In the genomic region with DNA sequence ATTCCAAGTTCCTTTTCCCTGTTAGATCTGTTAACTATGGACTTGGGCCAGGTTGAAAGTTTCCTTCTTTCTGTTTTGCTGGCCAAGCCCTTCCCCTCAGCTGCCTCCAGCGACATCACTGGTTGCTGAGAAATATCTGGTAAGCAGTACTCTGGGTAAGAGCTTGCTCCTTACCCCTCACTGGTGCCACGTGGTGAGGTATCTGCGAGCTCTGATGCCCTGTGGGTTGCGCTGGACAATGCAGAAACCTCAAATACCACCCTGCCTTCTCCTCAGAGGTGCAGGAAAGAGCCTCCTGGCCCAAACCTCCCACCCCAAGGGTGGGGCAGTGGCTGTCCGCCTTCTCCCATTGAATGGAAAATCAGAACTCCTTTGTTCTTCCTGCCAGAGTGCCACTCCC, we compare ENCODE assay signal across 9 cellular contexts. TPM values are rescaled to one million over a fixed set of nuclear protein-coding genes. Genes with fewer than 3 reads are reported as not detected.
A peak's percentile ranks its signal among the peaks of the same experiment; 100 is the strongest.
DNase-seq lines count a peak whose midpoint lies in the region; ATAC-seq and TF ChIP-seq lines count a peak whose summit lies in the region.
"Had no signal": no experiment of that assay in that cellular context is flagged by ENCODE, and none has a peak within 500 bp of the region (broad histone marks: within the 10 kb centered on the region; RNA-seq: fewer than 3 reads in every experiment).

No MANE protein-coding gene starts in this region.

- no peaks in the 10 kb centered on the region for H3K9me3 Mint-ChIP-seq in CD8-positive, alpha-beta T cell
- no peaks in the 10 kb centered on the region for H3K9me3 Mint-ChIP-seq in activated B cell treated with CpG ODN at 0.5 μM for 24 hours

- CTCF ChIA-PET in CD8-positive, alpha-beta T cell (lab: Charles Lee), result interaction anchor here (0.9 to 1.5 kb wide), 3 partner anchors 14 to 31 kb away, joined by 3 read pairs; no protein-coding TSS in a partner anchor
- CTCF ChIA-PET in activated B cell treated with CpG ODN at 0.5 μM for 24 hours (lab: Charles Lee), result no interaction called here

- POLR2A ChIA-PET in CD8-positive, alpha-beta T cell (lab: Charles Lee), result interaction anchor here (4.0 kb wide), 1 partner anchor 42 kb away, joined by 26 read pairs; no protein-coding TSS in a partner anchor
- POLR2A ChIA-PET in activated B cell treated with CpG ODN at 0.5 μM for 24 hours (lab: Charles Lee), result no interaction called here

- H3K4me3 ChIP-seq in CD8-positive, alpha-beta T cell (ENCODE audit: low read depth, low read length), result no peak overlapping the region
- H3K4me3 ChIP-seq in left ventricle myocardium inferior, result no peak overlapping the region

- DNase-seq in CD8-positive, alpha-beta T cell, result no peak
- DNase-seq in activated B cell treated with CpG ODN at 0.5 μM for 24 hours, result no peak
- DNase-seq in left ventricle myocardium inferior, result peak; percentile 49
- peak; percentile 49 for DNase-seq in renal cortical epithelial cell (ENCODE audit: low read depth)
- DNase-seq in NCI-H345 (lab: John Stamatoyannopoulos, UW), result no peak
- DNase-seq in UCSD-AML1 (lab: John Stamatoyannopoulos, UW; ENCODE audit: unreplicated experiment), result no peak
- DNase-seq: T1000 had no signal

- H3K4me1 ChIP-seq in CD8-positive, alpha-beta T cell (ENCODE audit: insufficient read depth, low read length), result peaks cover 35% of the 10 kb centered on the region
- H3K4me1 ChIP-seq in left ventricle myocardium inferior, result peaks cover 63% of the 10 kb centered on the region

- no peaks in the 10 kb centered on the region for H3K36me3 ChIP-seq in CD8-positive, alpha-beta T cell (ENCODE audit: insufficient read depth, low read length)
- H3K36me3 ChIP-seq in left ventricle myocardium inferior, result no peaks in the 10 kb centered on the region

- no peak for ATAC-seq in CD8-positive, alpha-beta T cell
- no peak for ATAC-seq in activated B cell treated with CpG ODN at 0.5 μM for 24 hours (ENCODE audit: low read depth)
- no peak for ATAC-seq in HG02763 (IDR thresholded peaks at IDR 0.05; ENCODE audit: unreplicated experiment)
- ATAC-seq in GM21515 (IDR thresholded peaks at IDR 0.05; ENCODE audit: unreplicated experiment), result no peak

- TF ChIP-seq CTCF in CD8-positive, alpha-beta T cell (IDR thresholded peaks at IDR 0.05), result no peak
- TF ChIP-seq CTCF in activated B cell treated with CpG ODN at 0.5 μM for 24 hours (IDR thresholded peaks at IDR 0.05), result no peak
- no peak for TF ChIP-seq CTCF in left ventricle myocardium inferior (IDR thresholded peaks at IDR 0.05; ENCODE audit: borderline replicate concordance)

- peaks cover 22% of the 10 kb centered on the region for H3K36me3 Mint-ChIP-seq in CD8-positive, alpha-beta T cell
- peaks cover 24% of the 10 kb centered on the region for H3K36me3 Mint-ChIP-seq in activated B cell treated with CpG ODN at 0.5 μM for 24 hours (ENCODE audit: low read depth)

- H3K4me3 Mint-ChIP-seq in CD8-positive, alpha-beta T cell, result no peak overlapping the region
- H3K4me3 Mint-ChIP-seq in activated B cell treated with CpG ODN at 0.5 μM for 24 hours, result peak overlapping the region; percentile 56

- no peaks in the 10 kb centered on the region for H3K27me3 Mint-ChIP-seq in CD8-positive, alpha-beta T cell (ENCODE audit: low read depth)
- H3K27me3 Mint-ChIP-seq in activated B cell treated with CpG ODN at 0.5 μM for 24 hours, result no peaks in the 10 kb centered on the region

- peaks cover 71% of the 10 kb centered on the region for H3K4me1 Mint-ChIP-seq in CD8-positive, alpha-beta T cell (ENCODE audit: low read depth)
- H3K4me1 Mint-ChIP-seq in activated B cell treated with CpG ODN at 0.5 μM for 24 hours, result peaks cover 68% of the 10 kb centered on the region

- peak overlapping the region; percentile 49 for H3K27ac Mint-ChIP-seq in CD8-positive, alpha-beta T cell
- peak overlapping the region; percentile 59 for H3K27ac Mint-ChIP-seq in activated B cell treated with CpG ODN at 0.5 μM for 24 hours

- intact Hi-C loops in CD8-positive, alpha-beta T cell (cut with DNase I, micrococcal nuclease), result loop anchor here (5.0 kb wide), 2 partner anchors 43 to 47 kb away; partner anchors contain the start of genes APH1B (in 1 of the 2) and RAB8B (in 1 of the 2)
- intact Hi-C loops in activated B cell treated with CpG ODN at 0.5 μM for 24 hours (cut with micrococcal nuclease) (loop anchor here (5.0 kb wide), 1 partner anchor 42 kb away; no protein-coding TSS in a partner anchor), left ventricle myocardium inferior (cut with micrococcal nuclease) (no loop called here)

- H3K27me3 ChIP-seq in CD8-positive, alpha-beta T cell (ENCODE audit: insufficient read depth, low read length), result no peaks in the 10 kb centered on the region
- no peaks in the 10 kb centered on the region for H3K27me3 ChIP-seq in left ventricle myocardium inferior (ENCODE audit: low read depth)

- H3K27ac ChIP-seq in CD8-positive, alpha-beta T cell (ENCODE audit: low read depth, low read length), result no peak overlapping the region
- H3K27ac ChIP-seq in left ventricle myocardium inferior (replicated peaks), result peak overlapping the region; percentile 66

- H3K9me3 ChIP-seq in CD8-positive, alpha-beta T cell (ENCODE audit: low read length), result no peaks in the 10 kb centered on the region
- no peaks in the 10 kb centered on the region for H3K9me3 ChIP-seq in left ventricle myocardium inferior (replicated peaks)

RNA-seq across cellular contexts. Expression of gene APH1B, which starts 42.9 kb away (rescaled TPM):
- 10 to 100 TPM; 10.8 to 13.6 TPM for total RNA-seq in CD8-positive, alpha-beta T cell
- total RNA-seq in activated B cell treated with CpG ODN at 0.5 μM for 24 hours (22.1 and 23.7 TPM in 2 replicates), left ventricle myocardium inferior (6.2 TPM), renal cortical epithelial cell (10.1 and 12.6 TPM in 2 replicates)

RNA-seq across cellular contexts. Expression of gene RAB8B, which starts 45.1 kb away (rescaled TPM):
- 100 to 1,000 TPM; 145 to 146 TPM for total RNA-seq in CD8-positive, alpha-beta T cell
- total RNA-seq in activated B cell treated with CpG ODN at 0.5 μM for 24 hours (93.1 and 94.4 TPM in 2 replicates), left ventricle myocardium inferior (8.1 TPM), renal cortical epithelial cell (54.8 and 64.4 TPM in 2 replicates)

Comparison
In these comparisons a context has a peak if more than half of its experiments do, and no peak if none do; other contexts are left out.
1. DNase-seq: peak in left ventricle myocardium inferior (single experiment) and renal cortical epithelial cell (single experiment); none in CD8-positive, alpha-beta T cell (0 of 7), activated B cell treated with CpG ODN at 0.5 μM for 24 hours (single experiment), NCI-H345 (single experiment) and UCSD-AML1 (single experiment).